20 cellular contexts compared by ENCODE assay signal in genomic region chr5:94057217-94057616, GRCh38.
"Had no signal": no experiment of that assay in that cellular context is flagged by ENCODE, and none has a peak within 500 bp of the region (broad histone marks: within the 10 kb centered on the region; RNA-seq: fewer than 3 reads in every experiment).

No MANE protein-coding gene starts in this region.

- H3K9me3 ChIP-seq: adrenal gland, heart right ventricle, right atrium auricular region, uterus had no signal

- H3K27ac Mint-ChIP-seq: activated CD4-positive, alpha-beta T cell treated with anti-CD3 and anti-CD28 coated beads, Interleukin-2, amount 10 ng/mL, durations not matched to agents 7 days and 5 days; activated T-helper 2 cell treated with anti-CD3 and anti-CD28 coated beads, Interferon-gamma antibody, Interleukin-2, Interleukin-4, amounts not matched to agents 10 μg/mL and 5 μg/mL and 100 μg/mL, durations not matched to agents 14 hours and 24 hours and 36 hours; naive thymus-derived CD8-positive, alpha-beta T cell had no signal

- H3K36me3 ChIP-seq: adrenal gland, uterus had no signal

- H3K4me3 Mint-ChIP-seq: activated CD4-positive, alpha-beta T cell treated with anti-CD3 and anti-CD28 coated beads, Interleukin-2, amount 10 ng/mL, durations not matched to agents 7 days and 5 days had no signal

- H3K27me3 ChIP-seq: adrenal gland, heart right ventricle, right atrium auricular region, tibial artery, uterus had no signal

- H3K4me1 Mint-ChIP-seq: activated CD4-positive, alpha-beta T cell treated with anti-CD3 and anti-CD28 coated beads, Interleukin-2, amount 10 ng/mL, durations not matched to agents 7 days and 5 days had no signal

- DNase-seq: activated CD4-positive, alpha-beta T cell treated with anti-CD3 and anti-CD28 coated beads, Interleukin-2, amount 10 ng/mL, durations not matched to agents 7 days and 5 days; activated CD4-positive, CD25-positive, alpha-beta regulatory T cell; activated CD8-positive, alpha-beta memory T cell treated with anti-CD3 and anti-CD28 coated beads for 24 hours; activated naive CD4-positive, alpha-beta T cell treated with anti-CD3 and anti-CD28 coated beads, Interleukin-2, amount 50 U/mL, for 16 hours; adrenal gland; central memory CD4-positive, alpha-beta T cell; effector CD4-positive, alpha-beta T cell; foreskin melanocyte; heart right ventricle; islet precursor cell; mammary epithelial cell; naive thymus-derived CD8-positive, alpha-beta T cell; nucleus accumbens; tibial artery; uterus had no signal

- H3K4me3 ChIP-seq: adrenal gland, coronary artery, heart right ventricle, right atrium auricular region, smooth muscle cell, tibial artery, uterus had no signal

- H3K4me2 ChIP-seq: smooth muscle cell had no signal

- H3K4me1 ChIP-seq: right atrium auricular region, uterus had no signal

- H3K27me3 Mint-ChIP-seq: activated CD4-positive, alpha-beta T cell treated with anti-CD3 and anti-CD28 coated beads, Interleukin-2, amount 10 ng/mL, durations not matched to agents 7 days and 5 days; naive thymus-derived CD8-positive, alpha-beta T cell had no signal

- ATAC-seq: heart right ventricle; left lobe of liver; naive thymus-derived CD8-positive, alpha-beta T cell had no signal

- H3K27ac ChIP-seq: adrenal gland, coronary artery, heart right ventricle, right atrium auricular region, tibial artery, uterus had no signal
